Comparison of ENCODE assay signal across 11 cellular contexts in genomic region chr7:103811997-103812396, GRCh38.
A peak's percentile ranks its signal among the peaks of the same experiment; 100 is the strongest.
DNase-seq lines count a peak whose midpoint lies in the region; ATAC-seq and TF ChIP-seq lines count a peak whose summit lies in the region.
"Had no signal": no experiment of that assay in that cellular context is flagged by ENCODE, and none has a peak within 500 bp of the region (broad histone marks: within the 10 kb centered on the region; RNA-seq: fewer than 3 reads in every experiment).

No MANE protein-coding gene starts in this region.

- no peaks in the 10 kb centered on the region for H3K36me3 ChIP-seq in Peyer's patch

- peak; percentile 65 for ATAC-seq in GM18502 (IDR thresholded peaks at IDR 0.05; ENCODE audit: poor library complexity, unreplicated experiment)
- ATAC-seq in GM21528 (IDR thresholded peaks at IDR 0.05; ENCODE audit: low FRiP score, unreplicated experiment): peak; percentile 72
- no peak for ATAC-seq in HG03280 (IDR thresholded peaks at IDR 0.05; ENCODE audit: unreplicated experiment)

- H3K36me3 Mint-ChIP-seq in progenitor cell of endocrine pancreas (ENCODE audit: insufficient read depth): no peaks in the 10 kb centered on the region

- no peak overlapping the region for H3K4me3 ChIP-seq in Peyer's patch

- no peaks in the 10 kb centered on the region for H3K27me3 ChIP-seq in Peyer's patch

- peaks cover 26% of the 10 kb centered on the region for H3K4me1 Mint-ChIP-seq in progenitor cell of endocrine pancreas (ENCODE audit: low read depth)

- H3K27ac Mint-ChIP-seq in progenitor cell of endocrine pancreas: no peak overlapping the region

- H3K27me3 Mint-ChIP-seq in progenitor cell of endocrine pancreas: peaks cover 9% of the 10 kb centered on the region

- H3K4me3 Mint-ChIP-seq in progenitor cell of endocrine pancreas (ENCODE audit: low read depth): no peak overlapping the region

- peak; percentile 17 for DNase-seq in NAMALWA (ENCODE audit: low spot score)
- peak; percentile 29 for DNase-seq in left kidney (ENCODE audit: low read depth, low spot score)
- DNase-seq in progenitor cell of endocrine pancreas (ENCODE audit: low spot score, unreplicated experiment): no peak
- no peak for DNase-seq in activated effector memory CD4-positive, alpha-beta T cell treated with anti-CD3 and anti-CD28 coated beads, Interleukin-2, amount 50 U/mL, for 16 hours
- no peak for DNase-seq in Peyer's patch
- DNase-seq: effector CD8-positive, alpha-beta T cell; stimulated activated CD4-positive, alpha-beta T cell treated with anti-CD3 and anti-CD28 coated beads, Interleukin-2, amount 100 ng/mL, for 48 hours had no signal

- peaks cover 13% of the 10 kb centered on the region for H3K9me3 Mint-ChIP-seq in progenitor cell of endocrine pancreas (ENCODE audit: low read depth)

- no peaks in the 10 kb centered on the region for H3K4me1 ChIP-seq in Peyer's patch

- no peak for TF ChIP-seq CTCF in progenitor cell of endocrine pancreas (IDR thresholded peaks at IDR 0.05; ENCODE audit: unreplicated experiment)
- no peak for TF ChIP-seq CTCF in Peyer's patch (IDR thresholded peaks at IDR 0.05)

- TF ChIP-seq POLR2A in Peyer's patch (IDR thresholded peaks at IDR 0.05): no peak

- peak overlapping the region in 1 of 4 donors; percentile 15 for H3K27ac ChIP-seq in Peyer's patch
- H3K27ac ChIP-seq: HL-60 had no signal

- H3K9me3 ChIP-seq in Peyer's patch: no peaks in the 10 kb centered on the region

Comparison
In these comparisons a context has a peak if more than half of its experiments do, and no peak if none do; other contexts are left out.
1. DNase-seq: peak in NAMALWA (single experiment) and left kidney (single experiment); none in progenitor cell of endocrine pancreas (single experiment), activated effector memory CD4-positive, alpha-beta T cell treated with anti-CD3 and anti-CD28 coated beads, Interleukin-2, amount 50 U/mL, for 16 hours (single experiment) and Peyer's patch (0 of 3).